Comparison of ENCODE assay signal across 27 cellular contexts in genomic region chr4:48989461-48990203, GRCh38. TPM values are rescaled to one million over a fixed set of nuclear protein-coding genes. Genes with fewer than 3 reads are reported as not detected.
DNase-seq lines count a peak whose midpoint lies in the region; ATAC-seq, FAIRE-seq and TF ChIP-seq lines count a peak whose summit lies in the region.
"Had no signal": no experiment of that assay in that cellular context is flagged by ENCODE, and none has a peak within 500 bp of the region (broad histone marks: within the 10 kb centered on the region; RNA-seq: fewer than 3 reads in every experiment).

No MANE protein-coding gene starts in this region.

- H3K27me3 Mint-ChIP-seq in stimulated activated naive B cell treated with anti-CD40 and anti-IgM and Interleukin-4, amounts not matched to agents 10 μg/mL and 1 μg/mL and 100 μg/mL, for 72 hours, result peaks cover 19 to 40% of the 10 kb centered on the region in 2 donors

- no peak overlapping the region for H3K27ac Mint-ChIP-seq in stimulated activated naive B cell treated with anti-CD40 and anti-IgM and Interleukin-4, amounts not matched to agents 10 μg/mL and 1 μg/mL and 100 μg/mL, for 72 hours
- H3K27ac Mint-ChIP-seq: CD14-positive monocyte; CD4-positive, alpha-beta T cell; CD8-positive, alpha-beta memory T cell; GM23338; H9 had no signal

- no peak for TF ChIP-seq POLR2A in esophagus muscularis mucosa (IDR thresholded peaks at IDR 0.05; ENCODE audit: low read depth)

- peak; percentile 55 for FAIRE-seq in colon (lab: Jason Lieb, UNC)
- FAIRE-seq: A549, D721Med, GM12878, GM19239 had no signal

- H3K9me3 ChIP-seq in esophagus muscularis mucosa, result no peaks in the 10 kb centered on the region
- no peaks in the 10 kb centered on the region for H3K9me3 ChIP-seq in mucosa of descending colon
- H3K9me3 ChIP-seq: A549, BE2C had no signal

- peak; percentile 57 for ATAC-seq in mucosa of descending colon
- ATAC-seq in stimulated activated naive B cell treated with anti-CD40 and anti-IgM and Interleukin-4, amounts not matched to agents 10 μg/mL and 1 μg/mL and 100 μg/mL, for 72 hours (replicated peaks), result no peak
- ATAC-seq: A549, GM12878, GM23338, HCT116 had no signal

- intact Hi-C loops in esophagus muscularis mucosa (cut with DNase I) (no loop called here), mucosa of descending colon (cut with DNase I, micrococcal nuclease) (no loop called here)

- H3K36me3 ChIP-seq in esophagus muscularis mucosa (no peaks in the 10 kb centered on the region), mucosa of descending colon (ENCODE audit: low read depth) (no peaks in the 10 kb centered on the region)
- H3K36me3 ChIP-seq: BE2C; BLaER1 treated with 17β-estradiol and CSF1 and Interleukin-3, amounts not matched to agents 10 nM and 100 nM had no signal

- DNase-seq in esophagus muscularis mucosa (ENCODE audit: extremely low spot score) (peak; percentile 66), mucosa of descending colon (peak in 1 of 3 donors; percentile 28), NCI-H446 (lab: John Stamatoyannopoulos, UW) (no peak), NCI-H2227 (lab: John Stamatoyannopoulos, UW; ENCODE audit: unreplicated experiment) (no peak)
- DNase-seq in stimulated activated naive B cell treated with anti-CD40 and anti-IgM and Interleukin-4, amounts not matched to agents 10 μg/mL and 1 μg/mL and 100 μg/mL, for 72 hours, result no peak
- no peak for DNase-seq in activated naive CD4-positive, alpha-beta T cell treated with Interleukin-2 at 50 U/mL for 16 hours
- DNase-seq: 8988T; ACHN; AML-193; BE2C; CD4-positive, alpha-beta T cell; CD8-positive, alpha-beta memory T cell; DMS 273 treated with DMSO at 0.1 percent for 48 hours; DMS79; EL; GDM1; H9 had no signal

- no peaks in the 10 kb centered on the region for H3K36me3 Mint-ChIP-seq in stimulated activated naive B cell treated with anti-CD40 and anti-IgM and Interleukin-4, amounts not matched to agents 10 μg/mL and 1 μg/mL and 100 μg/mL, for 72 hours
- H3K36me3 Mint-ChIP-seq: CD14-positive monocyte; CD8-positive, alpha-beta memory T cell had no signal

- H3K27me3 ChIP-seq in esophagus muscularis mucosa, result peaks cover 0 to 37% (median 10%) of the 10 kb centered on the region in 4 donors
- H3K27me3 ChIP-seq: BLaER1 treated with 17β-estradiol and CSF1 and Interleukin-3, amounts not matched to agents 10 nM and 100 nM had no signal

- H3K4me1 Mint-ChIP-seq in stimulated activated naive B cell treated with anti-CD40 and anti-IgM and Interleukin-4, amounts not matched to agents 10 μg/mL and 1 μg/mL and 100 μg/mL, for 72 hours, result no peaks in the 10 kb centered on the region
- H3K4me1 Mint-ChIP-seq: CD14-positive monocyte; CD8-positive, alpha-beta memory T cell; GM23338; H9 had no signal

- H3K27ac ChIP-seq in esophagus muscularis mucosa (replicated peaks in 1 of 4), result no peak overlapping the region
- H3K27ac ChIP-seq: A549; BLaER1 treated with 17β-estradiol and CSF1 and Interleukin-3, amounts not matched to agents 10 nM and 100 nM had no signal

- WGBS in esophagus muscularis mucosa, result 77% methylated on average over 5 of the region's 5 CpGs

- peaks cover 0 to 3% of the 10 kb centered on the region in 2 donors for H3K9me3 Mint-ChIP-seq in stimulated activated naive B cell treated with anti-CD40 and anti-IgM and Interleukin-4, amounts not matched to agents 10 μg/mL and 1 μg/mL and 100 μg/mL, for 72 hours
- H3K9me3 Mint-ChIP-seq: CD4-positive, alpha-beta T cell; CD8-positive, alpha-beta memory T cell had no signal

- TF ChIP-seq CTCF in esophagus muscularis mucosa (IDR thresholded peaks at IDR 0.05) (no peak), mucosa of descending colon (IDR thresholded peaks at IDR 0.05) (no peak)

- peaks cover 0 to 11% (median 8%) of the 10 kb centered on the region in 4 donors for H3K4me1 ChIP-seq in esophagus muscularis mucosa
- peaks cover 5% of the 10 kb centered on the region for H3K4me1 ChIP-seq in mucosa of descending colon (ENCODE audit: low read depth)
- H3K4me1 ChIP-seq: A549; BE2C; BLaER1 treated with 17β-estradiol and CSF1 and Interleukin-3, amounts not matched to agents 10 nM and 100 nM had no signal

- H3K4me3 ChIP-seq in esophagus muscularis mucosa (no peak overlapping the region), mucosa of descending colon (no peak overlapping the region)
- H3K4me3 ChIP-seq: A549; BLaER1 treated with 17β-estradiol and CSF1 and Interleukin-3, amounts not matched to agents 10 nM and 100 nM; GM12878; GM23338 had no signal

- no peak for TF ChIP-seq EP300 in esophagus muscularis mucosa (IDR thresholded peaks at IDR 0.05)

- H3K4me3 Mint-ChIP-seq in stimulated activated naive B cell treated with anti-CD40 and anti-IgM and Interleukin-4, amounts not matched to agents 10 μg/mL and 1 μg/mL and 100 μg/mL, for 72 hours, result no peak overlapping the region
- H3K4me3 Mint-ChIP-seq: CD14-positive monocyte; CD4-positive, alpha-beta T cell; CD8-positive, alpha-beta memory T cell; GM23338; H9 had no signal

RNA-seq across cellular contexts. Expression of gene CWH43, which starts 3.6 kb away (rescaled TPM):
- total RNA-seq in esophagus muscularis mucosa (not detected), mucosa of descending colon (10 to 100 TPM; 18.3 to 39.8 (median 28.0) TPM)
- total RNA-seq: CD4-positive, alpha-beta T cell; CD8-positive, alpha-beta memory T cell; GM12878; GM23338; H4; H9 had no signal

Comparison
In these comparisons a context has a peak if more than half of its experiments do, and no peak if none do; other contexts are left out.
1. RNA of gene CWH43, which starts 3.6 kb away (total RNA-seq): 18.3 to 39.8 TPM in mucosa of descending colon; not detected in esophagus muscularis mucosa; every median in the first group is over 10 times any median in the second.